In the genomic region with DNA sequence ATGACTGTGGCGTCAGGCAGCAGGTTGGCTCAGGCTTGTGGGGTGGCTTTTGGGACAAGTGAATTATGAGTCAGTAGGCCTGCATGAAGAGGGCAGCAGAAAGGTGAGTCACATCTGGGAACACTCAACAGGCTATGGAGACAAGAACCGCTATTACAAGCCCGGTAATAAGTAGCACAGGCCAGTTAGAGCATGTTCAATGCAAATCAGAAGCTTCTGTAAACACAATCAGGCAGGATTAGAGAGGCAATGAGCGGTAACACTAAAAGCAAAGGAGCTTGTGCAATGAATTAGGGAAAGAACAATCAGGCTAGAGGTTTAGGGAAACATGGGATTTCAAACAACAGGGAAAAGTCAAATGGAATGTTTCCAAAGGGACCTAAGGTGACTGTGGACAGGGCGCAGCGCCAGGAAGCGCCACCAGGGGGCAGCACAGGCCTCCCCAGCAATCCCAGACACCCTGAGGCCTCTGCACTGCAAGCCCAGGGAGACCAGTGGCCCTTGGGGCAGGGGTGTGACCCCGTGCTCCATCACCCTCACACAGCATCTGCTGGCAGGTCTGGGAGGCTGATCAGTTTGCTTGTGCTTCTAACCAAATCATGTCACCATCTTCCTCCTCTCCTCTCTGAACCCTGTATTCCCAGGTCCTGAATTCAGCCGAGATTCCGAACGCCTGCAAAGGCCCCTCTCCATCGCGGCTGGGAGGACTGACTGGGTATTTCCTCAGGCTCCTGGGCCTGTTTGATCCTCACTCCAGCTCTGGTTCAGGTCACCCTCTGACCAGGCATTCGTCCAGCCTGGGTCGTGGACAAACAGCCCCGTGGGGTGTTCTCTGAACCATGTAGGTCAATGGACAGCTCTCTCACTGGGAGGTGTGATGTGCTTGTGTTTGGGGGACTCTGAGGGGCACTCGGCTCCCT, we compare ENCODE assay signal across 9 cellular contexts. TPM values are rescaled to one million over a fixed set of nuclear protein-coding genes. Genes with fewer than 3 reads are reported as not detected.
DNase-seq lines count a peak whose midpoint lies in the region; ATAC-seq and TF ChIP-seq lines count a peak whose summit lies in the region.
"Had no signal": no experiment of that assay in that cellular context is flagged by ENCODE, and none has a peak within 500 bp of the region (broad histone marks: within the 10 kb centered on the region; RNA-seq: fewer than 3 reads in every experiment).

No MANE protein-coding gene starts in this region.

- H4K20me1 ChIP-seq in SK-N-SH (ENCODE audit: insufficient read depth) = no peaks in the 10 kb centered on the region

- intact Hi-C loops in cardiac septum (cut with DNase I) = loop anchor here (2.0 to 5.0 kb wide), 3 partner anchors 16 to 149 kb away; no protein-coding TSS in a partner anchor

- no peaks in the 10 kb centered on the region for H3K36me3 Mint-ChIP-seq in activated naive CD8-positive, alpha-beta T cell treated with anti-CD3 and anti-CD28 coated beads, Interleukin-2, amount 50 U/mL, for 24 hours (ENCODE audit: low read depth)
- H3K36me3 Mint-ChIP-seq: activated naive CD8-positive, alpha-beta T cell had no signal

- CTCF ChIA-PET in SK-N-SH (lab: Yijun Ruan, JAX) = interaction anchor here (0.7 to 6.3 kb wide), 31 partner anchors 9 to 1598 kb away, joined by 3 to 46 read pairs (median 4); a partner anchor contains a TSS

- H3K27ac ChIP-seq in SK-N-SH (ENCODE audit: low read depth in 2 of 2, low read length in 1 of 2) = 0 out of 4 replicates have a peak overlapping the region, but pooled peaks of 1 of the 2 experiments have one; percentile 30

- no peaks in the 10 kb centered on the region for H3K36me3 ChIP-seq in SK-N-SH (replicated peaks in 1 of 2; ENCODE audit: control insufficient read depth in 1 of 2, insufficient read depth in 2 of 2, low read length in 1 of 2)

- H3F3A ChIP-seq in SK-N-SH (replicated peaks; ENCODE audit: insufficient read depth) = peaks cover 27% of the 10 kb centered on the region

- peaks cover 15% of the 10 kb centered on the region for H3K4me1 Mint-ChIP-seq in activated naive CD8-positive, alpha-beta T cell treated with anti-CD3 and anti-CD28 coated beads, Interleukin-2, amount 50 U/mL, for 24 hours

- peaks cover 0 to 10% of the 10 kb centered on the region in 2 experiments for H3K4me1 ChIP-seq in SK-N-SH (ENCODE audit: control insufficient read depth in 1 of 2, insufficient read depth in 2 of 2, low read depth in 1 of 2, low read length in 1 of 2)

- no peak for TF ChIP-seq EP300 in SK-N-SH (IDR thresholded peaks at IDR 0.05; ENCODE audit: borderline replicate concordance in 1 of 2, low read depth in 1 of 2, low read length in 1 of 2)

- no peaks in the 10 kb centered on the region for H3K79me2 ChIP-seq in SK-N-SH (ENCODE audit: insufficient read depth)

- no peaks in the 10 kb centered on the region for H3K9me3 ChIP-seq in SK-N-SH

- peak; percentile 96 for TF ChIP-seq CTCF in SK-N-SH (IDR thresholded peaks at IDR 0.05)

- peak; percentile 73 for TF ChIP-seq RAD21 in SK-N-SH (IDR thresholded peaks at IDR 0.05; ENCODE audit: low read length)

- H2AFZ ChIP-seq in SK-N-SH (ENCODE audit: low read depth) = no peak overlapping the region

- H3K9me2 ChIP-seq in SK-N-SH = no peaks in the 10 kb centered on the region

- no peak overlapping the region for H3K4me3 Mint-ChIP-seq in activated naive CD8-positive, alpha-beta T cell treated with anti-CD3 and anti-CD28 coated beads, Interleukin-2, amount 50 U/mL, for 24 hours
- H3K4me3 Mint-ChIP-seq: activated naive CD8-positive, alpha-beta T cell had no signal

- no peak overlapping the region for H3K9ac ChIP-seq in SK-N-SH

- ATAC-seq in GM21717 (IDR thresholded peaks at IDR 0.05; ENCODE audit: unreplicated experiment) = peak; percentile 65
- peak; percentile 52 for ATAC-seq in activated naive CD8-positive, alpha-beta T cell treated with anti-CD3 and anti-CD28 coated beads, Interleukin-2, amount 50 U/mL, for 24 hours

- H3K27ac Mint-ChIP-seq in activated naive CD8-positive, alpha-beta T cell treated with anti-CD3 and anti-CD28 coated beads, Interleukin-2, amount 50 U/mL, for 24 hours = no peak overlapping the region
- H3K27ac Mint-ChIP-seq: activated naive CD8-positive, alpha-beta T cell had no signal

- H3K9me3 Mint-ChIP-seq in activated naive CD8-positive, alpha-beta T cell treated with anti-CD3 and anti-CD28 coated beads, Interleukin-2, amount 50 U/mL, for 24 hours = no peaks in the 10 kb centered on the region

- 45% methylated on average over 13 of the region's 17 CpGs for WGBS in SK-N-SH (ENCODE audit: low lambda C conversion rate)

- peak overlapping the region in 1 of 2 experiments; percentile 7; a peak in 1 of 4 replicates for H3K4me3 ChIP-seq in SK-N-SH (ENCODE audit: low read depth in 2 of 2, low read length in 1 of 2)

- POLR2A ChIA-PET in SK-N-SH (lab: Yijun Ruan, JAX) = no interaction called here

- no peaks in the 10 kb centered on the region for H3K27me3 ChIP-seq in SK-N-SH (ENCODE audit: insufficient read depth)

- H3K27me3 Mint-ChIP-seq in activated naive CD8-positive, alpha-beta T cell treated with anti-CD3 and anti-CD28 coated beads, Interleukin-2, amount 50 U/mL, for 24 hours = no peaks in the 10 kb centered on the region
- H3K27me3 Mint-ChIP-seq: activated naive CD8-positive, alpha-beta T cell had no signal

- DNase-seq in DMS79 (lab: John Stamatoyannopoulos, UW) (peak; percentile 67), M059J (ENCODE audit: low read depth) (peak; percentile 93), SK-N-SH (peak; percentile 83), cardiac septum (ENCODE audit: low spot score) (peak; percentile 88), renal cortical epithelial cell (ENCODE audit: low read depth) (peak; percentile 99), cerebellar nuclear complex (lab: John Stamatoyannopoulos, UW) (no peak)
- DNase-seq in activated naive CD8-positive, alpha-beta T cell treated with anti-CD3 and anti-CD28 coated beads, Interleukin-2, amount 50 U/mL, for 24 hours = peak; percentile 74

- H3K4me2 ChIP-seq in SK-N-SH = 0 out of 2 replicates have a peak overlapping the region, but pooled peaks have one; percentile 14

TF ChIP-seq in SK-N-SH, 30 proteins besides CTCF, POLR2A, EP300 and RAD21:
- TF ChIP-seq FOSL2 (IDR thresholded peaks at IDR 0.05; ENCODE audit: borderline replicate concordance, low read depth) = no peak
- peak; percentile 63 for TF ChIP-seq SMC3 (IDR thresholded peaks at IDR 0.05; ENCODE audit: low read depth, low read length)
- TF ChIP-seq MXI1 (IDR thresholded peaks at IDR 0.05; ENCODE audit: low read depth, low read length) = no peak
- TF ChIP-seq, protein P1, sequence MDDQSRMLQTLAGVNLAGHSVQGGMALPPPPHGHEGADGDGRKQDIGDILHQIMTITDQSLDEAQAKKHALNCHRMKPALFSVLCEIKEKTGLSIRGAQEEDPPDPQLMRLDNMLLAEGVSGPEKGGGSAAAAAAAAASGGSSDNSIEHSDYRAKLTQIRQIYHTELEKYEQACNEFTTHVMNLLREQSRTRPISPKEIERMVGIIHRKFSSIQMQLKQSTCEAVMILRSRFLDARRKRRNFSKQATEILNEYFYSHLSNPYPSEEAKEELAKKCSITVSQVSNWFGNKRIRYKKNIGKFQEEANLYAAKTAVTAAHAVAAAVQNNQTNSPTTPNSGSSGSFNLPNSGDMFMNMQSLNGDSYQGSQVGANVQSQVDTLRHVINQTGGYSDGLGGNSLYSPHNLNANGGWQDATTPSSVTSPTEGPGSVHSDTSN (IDR thresholded peaks at IDR 0.05) = no peak
- TF ChIP-seq NFIC (IDR thresholded peaks at IDR 0.05; ENCODE audit: borderline replicate concordance) = no peak

RNA-seq across cellular contexts. Expression of a gene that starts 50.0 kb away (rescaled TPM):
- 195 and 212 TPM in 2 replicates for total RNA-seq in M059J (2014; rRNA removed; shearing (Covaris generic))
- 94.4 and 150 TPM in 2 replicates for polyA plus RNA-seq in SK-N-SH (2012; rRNA removed)
- polyA plus RNA-seq in SK-N-SH (2012; cell fraction: cytosol; rRNA removed) = 128 and 267 TPM in 2 replicates
- polyA plus RNA-seq in SK-N-SH (2012; cell fraction: nucleus; rRNA removed) = 48.2 and 72.3 TPM in 2 replicates
- total RNA-seq in cardiac septum (106 TPM), renal cortical epithelial cell (177 and 227 TPM in 2 replicates)

Comparison
In these comparisons a context has a peak if more than half of its experiments do, and no peak if none do; other contexts are left out.
1. DNase-seq: peak in DMS79 (single experiment), M059J (single experiment), SK-N-SH (single experiment), activated naive CD8-positive, alpha-beta T cell treated with anti-CD3 and anti-CD28 coated beads, Interleukin-2, amount 50 U/mL, for 24 hours (single experiment), cardiac septum (single experiment) and renal cortical epithelial cell (single experiment); none in cerebellar nuclear complex (0 of 2).